ENCODE assay signal across 20 cellular contexts in genomic region chr1:1543706-1544099, GRCh38. TPM values are rescaled to one million over a fixed set of nuclear protein-coding genes. Genes with fewer than 3 reads are reported as not detected.
DNase-seq lines count a peak whose midpoint lies in the region; ATAC-seq and TF ChIP-seq lines count a peak whose summit lies in the region.
"Had no signal": no experiment of that assay in that cellular context is flagged by ENCODE, and none has a peak within 500 bp of the region (broad histone marks: within the 10 kb centered on the region; RNA-seq: fewer than 3 reads in every experiment).

No MANE protein-coding gene starts in this region.

- POLR2A ChIA-PET in SK-N-SH (lab: Yijun Ruan, JAX): interaction anchor here (1.2 kb wide), 1 partner anchor 12 kb away, joined by 3 read pairs; no protein-coding TSS in a partner anchor

- DNase-seq in SK-N-SH: peak; percentile 58
- DNase-seq in kidney tubule cell (ENCODE audit: low spot score): peak; percentile 20
- peak; percentile 81 for DNase-seq in stomach
- no peak for DNase-seq in GDM1 (lab: John Stamatoyannopoulos, UW)
- DNase-seq: 8988T; activated CD4-positive, CD25-positive, alpha-beta regulatory T cell treated with anti-CD3 and anti-CD28 coated beads, Interleukin-2, amount 50 U/mL, for 72 hours; activated naive CD4-positive, alpha-beta T cell treated with anti-CD3 and anti-CD28 coated beads, Interleukin-2, amount 10 ng/mL, durations not matched to agents 7 days and 5 days; activated T-cell treated with anti-CD3 and anti-CD28 coated beads, Interleukin-2, amount 50 U/mL, for 48 hours; aorta; Calu3; mucosa of descending colon; NCI-H1694; SJCRH30; stimulated activated CD4-positive, alpha-beta T cell treated with anti-CD3 and anti-CD28 coated beads, Interleukin-12 subunit alpha, Interleukin-12 subunit beta, amount 100 ng/mL, for 4 hours had no signal

- CTCF ChIA-PET in SK-N-SH (lab: Yijun Ruan, JAX): no interaction called here

- peaks cover 0 to 37% of the 10 kb centered on the region in 2 experiments for H3K36me3 ChIP-seq in SK-N-SH (replicated peaks in 1 of 2; ENCODE audit: control insufficient read depth in 1 of 2, insufficient read depth in 2 of 2, low read length in 1 of 2)
- peaks cover 15 to 45% (median 32%) of the 10 kb centered on the region in 4 donors for H3K36me3 ChIP-seq in stomach
- H3K36me3 ChIP-seq: neural progenitor cell had no signal

- ATAC-seq in SK-N-SH treated with all-trans-retinoic acid at 6 μM for 48 hours (no peak), esophagus mucosa (peak; percentile 36), GM19328 (IDR thresholded peaks at IDR 0.05; ENCODE audit: unreplicated experiment) (no peak), HG03457 (IDR thresholded peaks at IDR 0.05; ENCODE audit: unreplicated experiment) (no peak)

- H3K27ac ChIP-seq in SK-N-SH (ENCODE audit: low read depth in 2 of 2, low read length in 1 of 2): no peak overlapping the region
- H3K27ac ChIP-seq in stomach: peak overlapping the region in 2 of 5 donors; percentile 33 to 38
- H3K27ac ChIP-seq: neural progenitor cell, SJCRH30 had no signal

- H3K4me2 ChIP-seq in SK-N-SH: no peak overlapping the region
- H3K4me2 ChIP-seq: neural progenitor cell had no signal

- peaks cover 5% of the 10 kb centered on the region for H3F3A ChIP-seq in SK-N-SH (replicated peaks; ENCODE audit: insufficient read depth)

- H3K9me3 ChIP-seq in SK-N-SH: no peaks in the 10 kb centered on the region
- H3K9me3 ChIP-seq in stomach: no peaks in the 10 kb centered on the region
- H3K9me3 ChIP-seq: mucosa of descending colon, SJCRH30 had no signal

- TF ChIP-seq RAD21 in SK-N-SH (IDR thresholded peaks at IDR 0.05; ENCODE audit: low read length): no peak

- TF ChIP-seq EP300 in SK-N-SH (IDR thresholded peaks at IDR 0.05; ENCODE audit: borderline replicate concordance in 1 of 2, low read depth in 1 of 2, low read length in 1 of 2) (no peak), stomach (IDR thresholded peaks at IDR 0.05) (no peak)

- H3K27me3 ChIP-seq in SK-N-SH (ENCODE audit: insufficient read depth) (no peaks in the 10 kb centered on the region), stomach (peaks cover 0 to 21% (median 5%) of the 10 kb centered on the region in 3 donors)
- H3K27me3 ChIP-seq: neural progenitor cell, SJCRH30 had no signal

- H3K4me1 ChIP-seq in SK-N-SH (ENCODE audit: control insufficient read depth in 1 of 2, insufficient read depth in 2 of 2, low read depth in 1 of 2, low read length in 1 of 2) (peaks cover 0 to 22% of the 10 kb centered on the region in 2 experiments; a peak in 1 of 4 replicates), stomach (peaks cover 8 to 54% (median 41%) of the 10 kb centered on the region in 4 donors)
- H3K4me1 ChIP-seq: SJCRH30 had no signal

- no peak overlapping the region for H3K9ac ChIP-seq in SK-N-SH
- H3K9ac ChIP-seq: neural progenitor cell had no signal

- TF ChIP-seq CTCF in SK-N-SH (IDR thresholded peaks at IDR 0.05) (no peak), stomach (IDR thresholded peaks at IDR 0.05) (no peak)

- 81% methylated on average over 17 of the region's 19 CpGs for WGBS in SK-N-SH (ENCODE audit: low lambda C conversion rate)
- WGBS in stomach, 5 donors: 27 to 70% (median 51%) methylated on average over 14 to 19 of the region's 19 CpGs

- intact Hi-C loops in stomach (cut with DNase I; ENCODE audit: low total_unique reads): no loop called here

- H3K9me2 ChIP-seq in SK-N-SH: no peaks in the 10 kb centered on the region

- H4K20me1 ChIP-seq in SK-N-SH (ENCODE audit: insufficient read depth): no peaks in the 10 kb centered on the region

- H2AFZ ChIP-seq in SK-N-SH (ENCODE audit: low read depth): no peak overlapping the region
- H2AFZ ChIP-seq: neural progenitor cell had no signal

- peaks cover 18% of the 10 kb centered on the region; the same call in 1 of the 2 replicates for H3K79me2 ChIP-seq in SK-N-SH (ENCODE audit: insufficient read depth)

- TF ChIP-seq POLR2A in stomach (IDR thresholded peaks at IDR 0.05): no peak

- H3K4me3 ChIP-seq in SK-N-SH (ENCODE audit: low read depth in 2 of 2, low read length in 1 of 2): no peak overlapping the region
- no peak overlapping the region for H3K4me3 ChIP-seq in stomach
- H3K4me3 ChIP-seq: mucosa of descending colon, neural progenitor cell, SJCRH30 had no signal

TF ChIP-seq in SK-N-SH, 30 proteins besides CTCF, POLR2A, EP300 and RAD21:
- peak; percentile 79 for TF ChIP-seq MXI1 (IDR thresholded peaks at IDR 0.05; ENCODE audit: low read depth, low read length)
- TF ChIP-seq PBX3 (IDR thresholded peaks at IDR 0.05): no peak

TF ChIP-seq in SK-N-SH treated with all-trans-retinoic acid at 6 μM for 48 hours, 23 proteins besides CTCF, POLR2A, EP300 and RAD21 (continues in another document):
- TF ChIP-seq CSDC2 (CRISPR knock-in tag; IDR thresholded peaks at IDR 0.05) (no peak), POU6F1 (CRISPR knock-in tag; IDR thresholded peaks at IDR 0.05; ENCODE audit: borderline replicate concordance, low read depth) (no peak), PATZ1 (CRISPR knock-in tag; IDR thresholded peaks at IDR 0.05; ENCODE audit: borderline replicate concordance) (no peak), ZFP3 (CRISPR knock-in tag; IDR thresholded peaks at IDR 0.05) (no peak), ZNF565 (CRISPR knock-in tag; conservative IDR thresholded peaks at IDR 0.05; ENCODE audit: low read depth) (no peak), ARNTL (CRISPR knock-in tag; IDR thresholded peaks at IDR 0.05; ENCODE audit: borderline replicate concordance, low read depth) (no peak), BACH2 (CRISPR knock-in tag; IDR thresholded peaks at IDR 0.05; ENCODE audit: borderline replicate concordance) (no peak), ISL1 (CRISPR knock-in tag; IDR thresholded peaks at IDR 0.05) (no peak), ZC3H10 (CRISPR knock-in tag; IDR thresholded peaks at IDR 0.05) (no peak), ZNF70 (CRISPR knock-in tag; IDR thresholded peaks at IDR 0.05) (no peak), TOX (CRISPR knock-in tag; IDR thresholded peaks at IDR 0.05; ENCODE audit: borderline replicate concordance) (no peak), ZNF8 (CRISPR knock-in tag; IDR thresholded peaks at IDR 0.05) (no peak)

RNA-seq across cellular contexts. Expression of gene TMEM240, which starts 3.3 kb away (rescaled TPM):
- polyA plus RNA-seq in SK-N-SH (2012; rRNA removed): 6.5 and 8.1 TPM in 2 replicates
- 3.1 and 4.9 TPM in 2 replicates for polyA plus RNA-seq in SK-N-SH (2012; cell fraction: cytosol; rRNA removed)
- 18.5 and 29.8 TPM in 2 replicates for polyA plus RNA-seq in SK-N-SH (2012; cell fraction: nucleus; rRNA removed)
- total RNA-seq in esophagus mucosa: not detected
- total RNA-seq in stomach: 10 to 100 TPM in 1 of 5 donors, 1 to 10 TPM in 1, not detected in 3; 3.5 to 10.3 TPM
- 1 to 10 TPM; 1.8 to 4.5 (median 2.8) TPM for polyA plus RNA-seq in stomach
- polyA plus RNA-seq: IgD-negative memory B cell had no signal

RNA-seq across cellular contexts. Expression of gene SSU72, which starts 31.0 kb away (rescaled TPM):
- polyA plus RNA-seq in SK-N-SH (2012; rRNA removed): 73.6 and 104 TPM in 2 replicates
- 90.3 and 97.8 TPM in 2 replicates for polyA plus RNA-seq in SK-N-SH (2012; cell fraction: cytosol; rRNA removed)
- polyA plus RNA-seq in SK-N-SH (2012; cell fraction: nucleus; rRNA removed): 72.0 and 84.8 TPM in 2 replicates
- 106 TPM for total RNA-seq in esophagus mucosa
- 100 to 1,000 TPM in 1 of 5 donors, 10 to 100 TPM in 4; 45.7 to 215 (median 85.9) TPM for total RNA-seq in stomach
- 100 to 1,000 TPM in 2 of 3 donors, 10 to 100 TPM in 1; 85.0 to 135 (median 108) TPM for polyA plus RNA-seq in stomach

RNA-seq across cellular contexts. Expression of gene ATAD3A, which starts 31.7 kb away (rescaled TPM):
- polyA plus RNA-seq in SK-N-SH (2012; rRNA removed): 34.1 and 40.2 TPM in 2 replicates
- polyA plus RNA-seq in SK-N-SH (2012; cell fraction: cytosol; rRNA removed): 17.6 and 25.1 TPM in 2 replicates
- polyA plus RNA-seq in SK-N-SH (2012; cell fraction: nucleus; rRNA removed): 85.0 and 87.9 TPM in 2 replicates
- total RNA-seq in esophagus mucosa: 23.2 TPM
- 10 to 100 TPM; 10.6 to 92.1 (median 22.5) TPM for total RNA-seq in stomach
- 10 to 100 TPM; 13.1 to 27.0 (median 14.9) TPM for polyA plus RNA-seq in stomach

RNA-seq across cellular contexts. Expression of gene FNDC10, which starts 56.2 kb away (rescaled TPM):
- polyA plus RNA-seq in SK-N-SH (2012; rRNA removed) (4.8 and 6.7 TPM in 2 replicates), stomach (1 to 10 TPM; 2.1 to 5.1 (median 4.0) TPM)
- 2.4 and 5.1 TPM in 2 replicates for polyA plus RNA-seq in SK-N-SH (2012; cell fraction: cytosol; rRNA removed)
- polyA plus RNA-seq in SK-N-SH (2012; cell fraction: nucleus; rRNA removed): 2.7 and 3.8 TPM in 2 replicates
- total RNA-seq in esophagus mucosa (5.7 TPM), stomach (10 to 100 TPM in 1 of 5 donors, under 1 TPM in 1, not detected in 3; 0.29 to 20.0 TPM)
- polyA plus RNA-seq: IgD-negative memory B cell had no signal
